9 cellular contexts compared by ENCODE assay signal in genomic region chr1:228937851-228938247, GRCh38.
DNase-seq lines count a peak whose midpoint lies in the region; ATAC-seq and TF ChIP-seq lines count a peak whose summit lies in the region.
"Had no signal": no experiment of that assay in that cellular context is flagged by ENCODE, and none has a peak within 500 bp of the region (broad histone marks: within the 10 kb centered on the region; RNA-seq: fewer than 3 reads in every experiment).

No MANE protein-coding gene starts in this region.

- H3K27ac ChIP-seq in endodermal cell (ENCODE audit: low read depth, low read length) (peak overlapping the region; percentile 34), tibial artery (peak overlapping the region; percentile 63 to 68)
- H3K27ac ChIP-seq in naive thymus-derived CD4-positive, alpha-beta T cell (ENCODE audit: low read depth, low read length), result peak overlapping the region; percentile 55

- H3K9me3 ChIP-seq in endodermal cell (ENCODE audit: control insufficient read depth, low read length) (no peaks in the 10 kb centered on the region), tibial artery (no peaks in the 10 kb centered on the region)
- H3K9me3 ChIP-seq in naive thymus-derived CD4-positive, alpha-beta T cell (ENCODE audit: control insufficient read depth in 2 of 3, low read length in 3 of 3), result no peaks in the 10 kb centered on the region

- no peak for TF ChIP-seq CTCF in endodermal cell (conservative IDR thresholded peaks at IDR 0.05)
- TF ChIP-seq CTCF in tibial artery (IDR thresholded peaks at IDR 0.05), result no peak

- H3K4me1 Mint-ChIP-seq in activated CD4-positive, alpha-beta T cell treated with anti-CD3 and anti-CD28 coated beads for 36 hours, result peaks cover 33% of the 10 kb centered on the region
- peaks cover 20% of the 10 kb centered on the region for H3K4me1 Mint-ChIP-seq in activated CD4-positive, alpha-beta T cell treated with anti-CD3 and anti-CD28 coated beads, Interleukin-2, amount 10 ng/mL, durations not matched to agents 24 days and 14 days
- H3K4me1 Mint-ChIP-seq in endodermal cell, result peaks cover 40% of the 10 kb centered on the region
- peaks cover 14 to 46% (median 43%) of the 10 kb centered on the region in 7 donors for H3K4me1 Mint-ChIP-seq in naive thymus-derived CD4-positive, alpha-beta T cell

- peak; percentile 23 for DNase-seq in activated CD4-positive, alpha-beta T cell treated with anti-CD3 and anti-CD28 coated beads for 36 hours
- DNase-seq in activated CD4-positive, alpha-beta T cell treated with anti-CD3 and anti-CD28 coated beads, Interleukin-2, amount 10 ng/mL, durations not matched to agents 24 days and 14 days, result no peak
- DNase-seq in endodermal cell, result peak; percentile 62
- peak in 1 of 9 donors; percentile 5 for DNase-seq in naive thymus-derived CD4-positive, alpha-beta T cell
- peak in 1 of 2 donors; percentile 29 for DNase-seq in tibial artery
- DNase-seq: NCI-H446 had no signal

- H3K4me3 Mint-ChIP-seq in activated CD4-positive, alpha-beta T cell treated with anti-CD3 and anti-CD28 coated beads for 36 hours, result peak overlapping the region; percentile 2
- H3K4me3 Mint-ChIP-seq in activated CD4-positive, alpha-beta T cell treated with anti-CD3 and anti-CD28 coated beads, Interleukin-2, amount 10 ng/mL, durations not matched to agents 24 days and 14 days, result no peak overlapping the region
- H3K4me3 Mint-ChIP-seq in endodermal cell, result no peak overlapping the region
- peak overlapping the region in 8 of 10 donors; percentile 56 to 75 (median 70) for H3K4me3 Mint-ChIP-seq in naive thymus-derived CD4-positive, alpha-beta T cell

- CTCF ChIA-PET in activated CD4-positive, alpha-beta T cell treated with anti-CD3 and anti-CD28 coated beads for 36 hours (lab: Charles Lee), result no interaction called here
- CTCF ChIA-PET in naive thymus-derived CD4-positive, alpha-beta T cell (lab: Charles Lee), result no interaction called here

- H3K27me3 ChIP-seq in endodermal cell (ENCODE audit: control insufficient read depth, insufficient read depth, low read length, poor library complexity, severe bottlenecking) (no peaks in the 10 kb centered on the region), tibial artery (no peaks in the 10 kb centered on the region)
- H3K27me3 ChIP-seq in naive thymus-derived CD4-positive, alpha-beta T cell (ENCODE audit: control insufficient read depth in 2 of 2, insufficient read depth in 2 of 2, low read length in 2 of 2), result no peaks in the 10 kb centered on the region

- no peak overlapping the region for H3K9ac ChIP-seq in endodermal cell (ENCODE audit: extremely low read depth, low read length, poor library complexity, severe bottlenecking)

- intact Hi-C loops in activated CD4-positive, alpha-beta T cell treated with anti-CD3 and anti-CD28 coated beads for 36 hours (cut with DNase I, micrococcal nuclease), result no loop called here
- intact Hi-C loops in activated CD4-positive, alpha-beta T cell treated with anti-CD3 and anti-CD28 coated beads, Interleukin-2, amount 10 ng/mL, durations not matched to agents 24 days and 14 days (cut with micrococcal nuclease), result no loop called here
- intact Hi-C loops in naive thymus-derived CD4-positive, alpha-beta T cell (cut with micrococcal nuclease), result no loop called here
- intact Hi-C loops in tibial artery (cut with DNase I; ENCODE audit: low total_unique reads), result no loop called here

- ATAC-seq in activated CD4-positive, alpha-beta T cell treated with anti-CD3 and anti-CD28 coated beads for 36 hours, result no peak
- ATAC-seq in naive thymus-derived CD4-positive, alpha-beta T cell, result peak; percentile 10
- no peak for ATAC-seq in HG03460 (IDR thresholded peaks at IDR 0.05; ENCODE audit: unreplicated experiment)
- ATAC-seq in GM18498 (IDR thresholded peaks at IDR 0.05; ENCODE audit: unreplicated experiment), result no peak
- ATAC-seq in esophagus mucosa, result no peak

- H3K4me1 ChIP-seq in endodermal cell (ENCODE audit: control insufficient read depth, insufficient read depth, low read length), result peaks cover 9% of the 10 kb centered on the region
- H3K4me1 ChIP-seq in naive thymus-derived CD4-positive, alpha-beta T cell (ENCODE audit: control insufficient read depth in 2 of 2, insufficient read depth in 2 of 2, low read length in 2 of 2), result peaks cover 3 to 26% of the 10 kb centered on the region in 2 donors
- H3K4me1 ChIP-seq in tibial artery, result peaks cover 0 to 21% (median 12%) of the 10 kb centered on the region in 4 donors

- H3K4me3 ChIP-seq in endodermal cell (ENCODE audit: low read length), result no peak overlapping the region
- no peak overlapping the region for H3K4me3 ChIP-seq in naive thymus-derived CD4-positive, alpha-beta T cell (ENCODE audit: low read length)
- H3K4me3 ChIP-seq in tibial artery, result no peak overlapping the region

- H3K36me3 Mint-ChIP-seq in activated CD4-positive, alpha-beta T cell treated with anti-CD3 and anti-CD28 coated beads for 36 hours (ENCODE audit: low read depth), result no peaks in the 10 kb centered on the region
- H3K36me3 Mint-ChIP-seq in activated CD4-positive, alpha-beta T cell treated with anti-CD3 and anti-CD28 coated beads, Interleukin-2, amount 10 ng/mL, durations not matched to agents 24 days and 14 days (ENCODE audit: low read depth), result no peaks in the 10 kb centered on the region
- H3K36me3 Mint-ChIP-seq in endodermal cell (ENCODE audit: low read depth), result no peaks in the 10 kb centered on the region
- no peaks in the 10 kb centered on the region for H3K36me3 Mint-ChIP-seq in naive thymus-derived CD4-positive, alpha-beta T cell

- H3K9me3 Mint-ChIP-seq in activated CD4-positive, alpha-beta T cell treated with anti-CD3 and anti-CD28 coated beads for 36 hours (ENCODE audit: low read depth), result no peaks in the 10 kb centered on the region
- H3K9me3 Mint-ChIP-seq in activated CD4-positive, alpha-beta T cell treated with anti-CD3 and anti-CD28 coated beads, Interleukin-2, amount 10 ng/mL, durations not matched to agents 24 days and 14 days, result no peaks in the 10 kb centered on the region
- no peaks in the 10 kb centered on the region for H3K9me3 Mint-ChIP-seq in endodermal cell
- H3K9me3 Mint-ChIP-seq in naive thymus-derived CD4-positive, alpha-beta T cell, result peaks cover 0 to 3% (median 0%) of the 10 kb centered on the region in 11 donors

- no peak overlapping the region for H3K27ac Mint-ChIP-seq in activated CD4-positive, alpha-beta T cell treated with anti-CD3 and anti-CD28 coated beads for 36 hours
- no peak overlapping the region for H3K27ac Mint-ChIP-seq in activated CD4-positive, alpha-beta T cell treated with anti-CD3 and anti-CD28 coated beads, Interleukin-2, amount 10 ng/mL, durations not matched to agents 24 days and 14 days
- peak overlapping the region; percentile 30 for H3K27ac Mint-ChIP-seq in endodermal cell
- H3K27ac Mint-ChIP-seq in naive thymus-derived CD4-positive, alpha-beta T cell, result peak overlapping the region in 8 of 9 donors; percentile 81 to 94 (median 90)

- POLR2A ChIA-PET in activated CD4-positive, alpha-beta T cell treated with anti-CD3 and anti-CD28 coated beads for 36 hours (lab: Charles Lee), result interaction anchor here (0.5 kb wide), 1 partner anchor 60 kb away, joined by 6 read pairs; no protein-coding TSS in a partner anchor
- POLR2A ChIA-PET in naive thymus-derived CD4-positive, alpha-beta T cell (lab: Charles Lee), result no interaction called here

- no peaks in the 10 kb centered on the region for H3K36me3 ChIP-seq in endodermal cell (ENCODE audit: control insufficient read depth, insufficient read depth, low read length)
- no peaks in the 10 kb centered on the region for H3K36me3 ChIP-seq in naive thymus-derived CD4-positive, alpha-beta T cell (ENCODE audit: control insufficient read depth in 2 of 3, insufficient read depth in 3 of 3, low read length in 3 of 3)
- no peaks in the 10 kb centered on the region for H3K36me3 ChIP-seq in tibial artery

- no peaks in the 10 kb centered on the region for H3K27me3 Mint-ChIP-seq in activated CD4-positive, alpha-beta T cell treated with anti-CD3 and anti-CD28 coated beads for 36 hours
- H3K27me3 Mint-ChIP-seq in activated CD4-positive, alpha-beta T cell treated with anti-CD3 and anti-CD28 coated beads, Interleukin-2, amount 10 ng/mL, durations not matched to agents 24 days and 14 days, result peaks cover 10% of the 10 kb centered on the region
- H3K27me3 Mint-ChIP-seq in endodermal cell (ENCODE audit: insufficient read depth), result peaks cover 3% of the 10 kb centered on the region
- H3K27me3 Mint-ChIP-seq in naive thymus-derived CD4-positive, alpha-beta T cell, result peaks cover 0 to 12% (median 0%) of the 10 kb centered on the region in 5 donors

- WGBS in endodermal cell (ENCODE audit: insufficient coverage in 1 of 2, insufficient read length in 1 of 2), 2 experiments, result 69 to 74% methylated on average over 3 to 9 of the region's 9 CpGs

Comparison
In these comparisons a context has a peak if more than half of its experiments do, and no peak if none do; other contexts are left out.
1. H3K4me3 Mint-ChIP-seq: peak in activated CD4-positive, alpha-beta T cell treated with anti-CD3 and anti-CD28 coated beads for 36 hours (single experiment) and naive thymus-derived CD4-positive, alpha-beta T cell (8 of 10); none in activated CD4-positive, alpha-beta T cell treated with anti-CD3 and anti-CD28 coated beads, Interleukin-2, amount 10 ng/mL, durations not matched to agents 24 days and 14 days (single experiment) and endodermal cell (single experiment).
2. H3K27ac Mint-ChIP-seq: peak in endodermal cell (single experiment) and naive thymus-derived CD4-positive, alpha-beta T cell (8 of 9); none in activated CD4-positive, alpha-beta T cell treated with anti-CD3 and anti-CD28 coated beads for 36 hours (single experiment) and activated CD4-positive, alpha-beta T cell treated with anti-CD3 and anti-CD28 coated beads, Interleukin-2, amount 10 ng/mL, durations not matched to agents 24 days and 14 days (single experiment).
3. Peak in every context shown above with its lines, with median percentiles within 50 percentile points of each other: H3K27ac ChIP-seq.